In genomic region chr15:66700802-66701421, GRCh38 we compare ENCODE assay signal across 8 cellular contexts. TPM values are rescaled to one million over a fixed set of nuclear protein-coding genes. Genes with fewer than 3 reads are reported as not detected.
DNase-seq lines count a peak whose midpoint lies in the region; ATAC-seq and TF ChIP-seq lines count a peak whose summit lies in the region.

No MANE protein-coding gene starts in this region.

- H3K4me3 ChIP-seq in right cardiac atrium (ENCODE audit: low read length) (peak overlapping the region; percentile 95), uterus (peak overlapping the region; percentile 64 to 66)

- intact Hi-C loops in right cardiac atrium (cut with DNase I): loop anchor here in 3 of 4 donors (5.0 kb wide), 3 partner anchors 61 to 151 kb away; no protein-coding TSS in a partner anchor
- intact Hi-C loops in uterus (cut with DNase I; ENCODE audit: low total_unique reads): loop anchor here (5.0 to 10.0 kb wide), 2 partner anchors 76 to 146 kb away; no protein-coding TSS in a partner anchor

- H3K36me3 ChIP-seq in uterus: no peaks in the 10 kb centered on the region

- ATAC-seq in HG02642 (IDR thresholded peaks at IDR 0.05; ENCODE audit: poor library complexity, unreplicated experiment): peak; percentile 75
- ATAC-seq in right cardiac atrium: peak; percentile 76 to 78

- H3K27me3 Mint-ChIP-seq in T-helper 1 cell treated with Interleukin-12 subunit alpha and Interleukin-12 subunit beta and Interleukin-4 antibody, amounts not matched to agents 30 μg/mL and 1 μg/mL, for 36 hours (ENCODE audit: low read depth): peaks cover 28% of the 10 kb centered on the region

- peak; percentile 61 for DNase-seq in GM04503 (ENCODE audit: low read depth)
- peak; percentile 75 for DNase-seq in NCI-H1436 (lab: John Stamatoyannopoulos, UW)
- DNase-seq in amniotic stem cell (lab: John Stamatoyannopoulos, UW): peak; percentile 94
- DNase-seq in right cardiac atrium: peak; percentile 97 to 99 (median 99)
- DNase-seq in putamen (ENCODE audit: low spot score): peak; percentile 84
- peak; percentile 96 to 97 for DNase-seq in uterus

- peak overlapping the region; percentile 55 for H3K27ac Mint-ChIP-seq in T-helper 1 cell treated with Interleukin-12 subunit alpha and Interleukin-12 subunit beta and Interleukin-4 antibody, amounts not matched to agents 30 μg/mL and 1 μg/mL, for 36 hours

- 2% methylated on average over 67 of the region's 68 CpGs for WGBS in right cardiac atrium

- no peaks in the 10 kb centered on the region for H3K36me3 Mint-ChIP-seq in T-helper 1 cell treated with Interleukin-12 subunit alpha and Interleukin-12 subunit beta and Interleukin-4 antibody, amounts not matched to agents 30 μg/mL and 1 μg/mL, for 36 hours (ENCODE audit: low read depth)

- H3K4me1 ChIP-seq in right cardiac atrium (ENCODE audit: control insufficient read depth, insufficient read depth, low read length): peaks cover 4% of the 10 kb centered on the region
- H3K4me1 ChIP-seq in uterus: peaks cover 0 to under 1% of the 10 kb centered on the region in 2 donors

- no peaks in the 10 kb centered on the region for H3K9me3 Mint-ChIP-seq in T-helper 1 cell treated with Interleukin-12 subunit alpha and Interleukin-12 subunit beta and Interleukin-4 antibody, amounts not matched to agents 30 μg/mL and 1 μg/mL, for 36 hours

- no peaks in the 10 kb centered on the region for H3K9me3 ChIP-seq in right cardiac atrium (ENCODE audit: control insufficient read depth, low read length)
- no peaks in the 10 kb centered on the region for H3K9me3 ChIP-seq in uterus

- TF ChIP-seq POLR2A in uterus (IDR thresholded peaks at IDR 0.05): peak in 1 of 2 donors; percentile 24

- H3K4me3 Mint-ChIP-seq in T-helper 1 cell treated with Interleukin-12 subunit alpha and Interleukin-12 subunit beta and Interleukin-4 antibody, amounts not matched to agents 30 μg/mL and 1 μg/mL, for 36 hours: peak overlapping the region; percentile 93

- peak overlapping the region; percentile 99 for H3K27ac ChIP-seq in right cardiac atrium (ENCODE audit: low read length)
- H3K27ac ChIP-seq in uterus: peak overlapping the region; percentile 70 to 88

- peaks cover 18% of the 10 kb centered on the region for H3K4me1 Mint-ChIP-seq in T-helper 1 cell treated with Interleukin-12 subunit alpha and Interleukin-12 subunit beta and Interleukin-4 antibody, amounts not matched to agents 30 μg/mL and 1 μg/mL, for 36 hours (ENCODE audit: low read depth)

- no peaks in the 10 kb centered on the region for H3K27me3 ChIP-seq in right cardiac atrium (ENCODE audit: control insufficient read depth, insufficient read depth)
- no peaks in the 10 kb centered on the region for H3K27me3 ChIP-seq in uterus

- no peak for TF ChIP-seq CTCF in uterus (IDR thresholded peaks at IDR 0.05)

RNA-seq across cellular contexts. Expression of gene SMAD6, which starts 1.1 kb away (rescaled TPM):
- total RNA-seq in right cardiac atrium (10 to 100 TPM; 54.5 to 68.8 (median 63.2) TPM), uterus (10 to 100 TPM in 3 of 4 donors, 1 to 10 TPM in 1; 9.4 to 30.1 (median 19.1) TPM)
- 31.6 TPM for polyA plus RNA-seq in right cardiac atrium

Comparison
In these comparisons a context has a peak if more than half of its experiments do, and no peak if none do; other contexts are left out.
1. Peak in every context shown above with its lines: DNase-seq, ATAC-seq, H3K4me3 ChIP-seq and H3K27ac ChIP-seq.